Comparison of ENCODE assay signal across 10 cellular contexts in the genomic region with DNA sequence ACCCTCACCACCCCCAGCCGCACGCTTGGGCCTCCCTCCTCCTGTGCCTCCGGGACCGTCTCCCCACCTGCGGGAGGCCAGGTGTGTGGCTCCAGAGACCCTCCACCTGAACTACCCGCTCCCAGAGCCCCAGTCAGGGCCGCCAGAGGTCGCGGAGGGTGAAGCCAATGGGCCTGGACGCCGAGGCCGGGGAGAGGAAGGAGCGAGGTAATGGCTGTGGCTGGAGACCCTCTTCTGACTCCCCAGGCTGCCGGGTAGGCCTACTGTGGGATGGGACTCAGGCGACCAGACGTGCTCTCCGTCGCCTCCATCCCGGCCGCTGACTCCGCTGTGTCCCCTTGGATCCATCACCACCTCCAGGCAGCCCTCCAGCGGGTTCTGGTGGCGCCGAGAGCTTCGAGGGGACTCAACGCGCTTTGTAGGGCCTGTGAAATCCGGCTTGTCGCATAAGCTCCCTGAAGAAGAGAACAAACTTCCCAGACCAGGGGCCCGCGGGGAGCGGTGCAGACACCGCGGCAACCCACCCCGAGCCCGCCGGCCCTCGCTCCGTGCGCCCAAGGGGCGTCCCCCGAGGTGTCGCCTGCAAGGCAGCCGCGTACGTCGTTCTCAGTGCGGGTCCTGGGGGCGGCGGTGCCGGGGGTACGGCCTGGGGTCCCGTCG. TPM values are rescaled to one million over a fixed set of nuclear protein-coding genes. Genes with fewer than 3 reads are reported as not detected.
A peak's percentile ranks its signal among the peaks of the same experiment; 100 is the strongest.
DNase-seq lines count a peak whose midpoint lies in the region; ATAC-seq and TF ChIP-seq lines count a peak whose summit lies in the region.
"Had no signal": no experiment of that assay in that cellular context is flagged by ENCODE, and none has a peak within 500 bp of the region (broad histone marks: within the 10 kb centered on the region; RNA-seq: fewer than 3 reads in every experiment).

No MANE protein-coding gene starts in this region.

- no peak overlapping the region for H4K91ac ChIP-seq in trophoblast cell (ENCODE audit: low read depth, low read length)

- ATAC-seq in HG03442 (IDR thresholded peaks at IDR 0.05; ENCODE audit: unreplicated experiment) (no peak), HG02610 (IDR thresholded peaks at IDR 0.05; ENCODE audit: unreplicated experiment) (no peak)

- no peak overlapping the region for H2BK5ac ChIP-seq in trophoblast cell (ENCODE audit: low read depth, low read length, poor library complexity)

- H4K20me1 ChIP-seq in BLaER1: peaks cover 40% of the 10 kb centered on the region

- DNase-seq in adipocyte (ENCODE audit: low read depth): no peak
- DNase-seq in left ventricle myocardium inferior: no peak
- no peak for DNase-seq in trophoblast cell
- DNase-seq in KBM-7: no peak
- no peak for DNase-seq in NCI-H2081 treated with DMSO at 0.1 percent for 48 hours (lab: John Stamatoyannopoulos, UW)
- DNase-seq: NCI-H510A treated with DMSO at 0.1 percent for 48 hours, T-helper 1 cell had no signal

- no peak overlapping the region for H4K8ac ChIP-seq in trophoblast cell (ENCODE audit: low read depth, low read length)

- H3K4me2 ChIP-seq in BLaER1: peak overlapping the region; percentile 77
- peak overlapping the region; percentile 86 for H3K4me2 ChIP-seq in trophoblast cell (ENCODE audit: low read length)

- H2AFZ ChIP-seq in trophoblast cell (ENCODE audit: insufficient read depth, low read length, poor library complexity): peak overlapping the region; percentile 57

- H3K27me3 ChIP-seq in BLaER1 (peaks cover 28% of the 10 kb centered on the region), adipocyte (replicated peaks; ENCODE audit: control insufficient read depth, insufficient read depth, low read length) (no peaks in the 10 kb centered on the region), left ventricle myocardium inferior (ENCODE audit: low read depth) (peaks cover 97% of the 10 kb centered on the region), trophoblast cell (ENCODE audit: insufficient read depth, low read length) (peaks cover 49% of the 10 kb centered on the region)

- no peaks in the 10 kb centered on the region for H3K79me1 ChIP-seq in trophoblast cell (ENCODE audit: low read length)

- H3K9ac ChIP-seq in BLaER1 (peak overlapping the region; percentile 80), adipocyte (ENCODE audit: low read length) (peak overlapping the region; percentile 77), trophoblast cell (ENCODE audit: low read length) (no peak overlapping the region)

- intact Hi-C loops in left ventricle myocardium inferior (cut with micrococcal nuclease): no loop called here

- no peak overlapping the region for H2BK120ac ChIP-seq in trophoblast cell (ENCODE audit: insufficient read depth, low read length, poor library complexity)

- no peak overlapping the region for H3K4ac ChIP-seq in trophoblast cell (ENCODE audit: low read depth, low read length)

- WGBS in trophoblast cell (ENCODE audit: extremely low coverage, insufficient coverage, insufficient read length): no CpG with 5 or more reads among the region's 54 CpGs

- H3K18ac ChIP-seq in trophoblast cell (ENCODE audit: low read length): no peak overlapping the region

- H3K79me2 ChIP-seq in trophoblast cell (ENCODE audit: control insufficient read depth, insufficient read depth, low read length, poor library complexity): no peaks in the 10 kb centered on the region

- peaks cover 29% of the 10 kb centered on the region for H3K36me3 ChIP-seq in BLaER1
- H3K36me3 ChIP-seq in adipocyte (ENCODE audit: control insufficient read depth, insufficient read depth, low read length, severe bottlenecking): no peaks in the 10 kb centered on the region
- no peaks in the 10 kb centered on the region for H3K36me3 ChIP-seq in left ventricle myocardium inferior
- H3K36me3 ChIP-seq in trophoblast cell (ENCODE audit: control insufficient read depth in 1 of 2, insufficient read depth in 2 of 2, low read length in 2 of 2): peaks cover 2% of the 10 kb centered on the region in 2 experiments

- peaks cover 27% of the 10 kb centered on the region for H3K4me1 ChIP-seq in BLaER1
- peaks cover 8% of the 10 kb centered on the region for H3K4me1 ChIP-seq in adipocyte (ENCODE audit: control insufficient read depth, insufficient read depth, low read length)
- peaks cover 13% of the 10 kb centered on the region for H3K4me1 ChIP-seq in left ventricle myocardium inferior
- H3K4me1 ChIP-seq in trophoblast cell (ENCODE audit: control insufficient read depth in 1 of 2, insufficient read depth in 2 of 2, low read length in 2 of 2): peaks cover 3 to 14% of the 10 kb centered on the region in 2 experiments

- H2AK5ac ChIP-seq in trophoblast cell (ENCODE audit: low read length): no peak overlapping the region

- H3K9me3 ChIP-seq in BLaER1 (no peaks in the 10 kb centered on the region), adipocyte (ENCODE audit: control insufficient read depth, low read length) (peaks cover 3% of the 10 kb centered on the region), left ventricle myocardium inferior (replicated peaks) (peaks cover 4% of the 10 kb centered on the region), trophoblast cell (ENCODE audit: insufficient read depth, low read depth, low read length) (peaks cover 3% of the 10 kb centered on the region)

- H2BK12ac ChIP-seq in trophoblast cell (ENCODE audit: low read length): no peak overlapping the region

- no peak for TF ChIP-seq CTCF in left ventricle myocardium inferior (IDR thresholded peaks at IDR 0.05; ENCODE audit: borderline replicate concordance)

- no peak overlapping the region for H3K14ac ChIP-seq in trophoblast cell (ENCODE audit: low read length)

- H3K27ac ChIP-seq in BLaER1 (peak overlapping the region; percentile 82), left ventricle myocardium inferior (replicated peaks) (no peak overlapping the region), trophoblast cell (ENCODE audit: low read depth, low read length) (no peak overlapping the region)

- H3K23ac ChIP-seq in trophoblast cell (ENCODE audit: low read length): no peak overlapping the region

- H3K4me3 ChIP-seq in BLaER1: peak overlapping the region; percentile 71
- peak overlapping the region; percentile 80 for H3K4me3 ChIP-seq in adipocyte (ENCODE audit: low read length)
- peak overlapping the region; percentile 64 for H3K4me3 ChIP-seq in left ventricle myocardium inferior
- H3K4me3 ChIP-seq in trophoblast cell (ENCODE audit: low read depth, low read length): peak overlapping the region; percentile 65

- H4K12ac ChIP-seq in trophoblast cell (ENCODE audit: low read depth, low read length): no peak overlapping the region

- in situ Hi-C loops in KBM-7 (cut with MboI; ENCODE audit: low pct_unique_long_range_greater_than_20kb, low sequenced_read_pairs): no loop called here

RNA-seq across cellular contexts. Expression of a gene that starts 12.6 kb away (rescaled TPM):
- 6.2 TPM for total RNA-seq in left ventricle myocardium inferior
- polyA plus RNA-seq in trophoblast cell (2013): 10.2 and 10.7 TPM in 2 replicates
